Comparison of ENCODE assay signal across 8 cellular contexts in genomic region chr4:80184053-80184790, GRCh38. TPM values are rescaled to one million over a fixed set of nuclear protein-coding genes. Genes with fewer than 3 reads are reported as not detected.
DNase-seq lines count a peak whose midpoint lies in the region; ATAC-seq, FAIRE-seq and TF ChIP-seq lines count a peak whose summit lies in the region.

No MANE protein-coding gene starts in this region.

- DNase-seq in D721Med (ENCODE audit: insufficient read length, low spot score) (no peak), HTR-8/SVneo (ENCODE audit: insufficient read length, low spot score) (peak; percentile 74), RWPE2 (ENCODE audit: low spot score) (peak; percentile 81), cardiac muscle cell (ENCODE audit: low read depth in 1 of 2, low spot score in 1 of 2) (peak; percentile 85 to 92), pons (ENCODE audit: low spot score) (peak; percentile 70), transverse colon (peak; percentile 89)
- peak; percentile 94 for DNase-seq in activated naive CD4-positive, alpha-beta T cell treated with anti-CD3 and anti-CD28 coated beads, Interleukin-2, amount 50 U/mL, for 16 hours

- no peak for TF ChIP-seq EP300 in transverse colon (IDR thresholded peaks at IDR 0.05; ENCODE audit: low read depth)

- in situ Hi-C loops in transverse colon (cut with MboI; ENCODE audit: low pct_ligation_motif_present in 1 of 4, low pct_unique_long_range_greater_than_20kb in 1 of 4, low sequenced_read_pairs in 3 of 4): no loop called here

- H3K4me1 ChIP-seq in RWPE2 (ENCODE audit: insufficient read depth, poor library complexity, severe bottlenecking): peaks cover 18% of the 10 kb centered on the region
- peaks cover 3% of the 10 kb centered on the region for H3K4me1 ChIP-seq in cardiac muscle cell (ENCODE audit: low read depth)
- peaks cover 0 to 33% (median 26%) of the 10 kb centered on the region in 4 donors for H3K4me1 ChIP-seq in transverse colon

- 1 to 2% methylated on average over 8 to 44 of the region's 45 CpGs for WGBS in transverse colon (ENCODE audit: low coverage in 1 of 2), 2 donors

- H3K4me3 ChIP-seq in RWPE2 (ENCODE audit: severe bottlenecking): peak overlapping the region; percentile 53
- H3K4me3 ChIP-seq in cardiac muscle cell: peak overlapping the region; percentile 69
- H3K4me3 ChIP-seq in transverse colon: peak overlapping the region; percentile 38 to 74 (median 46)

- no peak for FAIRE-seq in D721Med (lab: Jason Lieb, UNC)
- FAIRE-seq in HTR-8/SVneo (lab: Jason Lieb, UNC): no peak

- H3K27ac ChIP-seq in RWPE2 (ENCODE audit: poor library complexity, severe bottlenecking) (peak overlapping the region; percentile 22), cardiac muscle cell (no peak overlapping the region), transverse colon (peak overlapping the region; percentile 74 to 85 (median 76))

- H3K27me3 ChIP-seq in RWPE2 (ENCODE audit: insufficient read depth, poor library complexity, severe bottlenecking) (no peaks in the 10 kb centered on the region), cardiac muscle cell (peaks cover 67% of the 10 kb centered on the region), transverse colon (peaks cover 58% of the 10 kb centered on the region)

- ATAC-seq in GM21390 (IDR thresholded peaks at IDR 0.05; ENCODE audit: unreplicated experiment) (peak; percentile 95), RWPE2 (ENCODE audit: low read depth) (peak; percentile 89)

- H3K36me3 ChIP-seq in RWPE2 (ENCODE audit: low read depth): no peaks in the 10 kb centered on the region
- H3K36me3 ChIP-seq in cardiac muscle cell: no peaks in the 10 kb centered on the region
- no peaks in the 10 kb centered on the region for H3K36me3 ChIP-seq in transverse colon

- no peak for TF ChIP-seq POLR2A in transverse colon (IDR thresholded peaks at IDR 0.05)

- intact Hi-C loops in transverse colon (cut with DNase I; ENCODE audit: low total_unique reads): loop anchor here (5.0 to 10.0 kb wide), 3 partner anchors 112 to 1139 kb away; partner anchors contain the start of gene ANTXR2

- TF ChIP-seq CTCF in D721Med (IDR thresholded peaks at IDR 0.05; ENCODE audit: insufficient read depth, missing control alignments): peak; percentile 56
- peak; percentile 98 for TF ChIP-seq CTCF in RWPE2 (IDR thresholded peaks at IDR 0.05; ENCODE audit: poor library complexity, severe bottlenecking)
- TF ChIP-seq CTCF in cardiac muscle cell (IDR thresholded peaks at IDR 0.05; ENCODE audit: low read depth, low read length): peak; percentile 82
- peak; percentile 84 to 90 (median 89) for TF ChIP-seq CTCF in transverse colon (IDR thresholded peaks at IDR 0.05)

- no peaks in the 10 kb centered on the region for H3K9me3 ChIP-seq in RWPE2 (ENCODE audit: severe bottlenecking)
- H3K9me3 ChIP-seq in cardiac muscle cell (ENCODE audit: low read depth): no peaks in the 10 kb centered on the region
- no peaks in the 10 kb centered on the region for H3K9me3 ChIP-seq in transverse colon

RNA-seq across cellular contexts. Expression of gene PRDM8, which starts 13.1 kb away (rescaled TPM):
- total RNA-seq in cardiac muscle cell: 6.3 and 18.8 TPM in 2 replicates
- 6.2 and 11.3 TPM in 2 replicates for polyA plus RNA-seq in cardiac muscle cell
- 1 to 10 TPM in 3 of 4 donors, under 1 TPM in 1; 0.20 to 5.2 (median 3.2) TPM for total RNA-seq in transverse colon
